1 cellular context compared by ENCODE assay signal in the genomic region with DNA sequence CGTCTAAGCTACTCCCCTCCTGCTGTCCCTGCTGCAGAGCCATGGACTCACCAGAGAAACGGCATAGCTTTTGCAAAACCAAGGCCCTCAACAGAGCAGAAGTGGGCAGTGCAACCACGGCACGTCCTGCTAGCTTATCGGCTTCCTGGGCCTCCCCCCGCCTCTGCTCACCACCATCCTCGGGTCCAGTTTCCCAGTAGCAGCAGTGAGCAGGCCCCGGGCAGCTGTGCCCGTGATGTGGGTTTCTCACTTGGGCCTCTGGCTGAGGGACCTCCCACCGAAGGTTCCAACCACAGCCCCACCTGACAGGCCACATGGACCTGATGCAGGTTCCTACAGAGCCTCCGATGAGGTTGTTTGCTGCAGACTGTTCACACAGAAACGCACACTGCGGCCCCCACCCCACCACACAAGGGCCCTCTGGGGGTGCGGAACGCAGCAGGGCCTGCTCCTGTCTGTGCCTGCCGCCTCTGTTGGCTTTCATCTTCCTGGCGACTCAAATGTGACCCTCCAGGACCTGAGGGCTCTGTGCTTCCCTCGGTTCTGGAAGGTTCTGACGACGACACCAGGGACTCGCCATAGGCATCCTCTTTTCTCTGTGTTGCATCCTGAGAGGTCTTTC.
TF ChIP-seq lines count a peak whose summit lies in the region.

No MANE protein-coding gene starts in this region.

TF ChIP-seq in H1, 55 proteins besides CTCF, POLR2A, EP300 and RAD21:
- TF ChIP-seq CBX8 (IDR thresholded peaks at IDR 0.05; ENCODE audit: borderline replicate concordance, low read depth, low read length): no peak
- TF ChIP-seq TEAD4 (IDR thresholded peaks at IDR 0.05; ENCODE audit: low read depth, low read length): no peak
- no peak for TF ChIP-seq HDAC2 (IDR thresholded peaks at IDR 0.05; ENCODE audit: borderline replicate concordance in 1 of 2, low read depth in 2 of 2, low read length in 2 of 2)
